In the genomic region with DNA sequence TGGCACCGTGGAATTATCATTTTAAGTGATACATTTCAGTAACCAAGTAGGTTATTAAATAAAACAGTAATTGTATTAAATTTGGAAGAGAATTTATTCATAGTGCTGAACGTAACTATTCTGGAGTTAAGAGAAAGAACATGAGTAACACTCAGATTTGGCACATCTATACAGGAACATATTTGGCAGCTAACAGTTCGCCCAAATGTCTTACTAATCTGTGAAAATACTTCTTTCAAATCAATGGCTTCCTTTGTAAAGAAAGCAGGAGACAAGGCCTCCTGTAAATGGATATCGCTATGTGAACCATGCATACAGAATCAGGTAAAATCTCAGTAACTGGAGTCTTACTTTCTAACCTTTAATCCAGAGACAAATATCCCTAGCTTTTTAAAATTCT, we compare ENCODE assay signal across 15 cellular contexts.
DNase-seq lines count a peak whose midpoint lies in the region; ATAC-seq and TF ChIP-seq lines count a peak whose summit lies in the region.
"Had no signal": no experiment of that assay in that cellular context is flagged by ENCODE, and none has a peak within 500 bp of the region (broad histone marks: within the 10 kb centered on the region; RNA-seq: fewer than 3 reads in every experiment).

No MANE protein-coding gene starts in this region.

- ATAC-seq in HG03135 (IDR thresholded peaks at IDR 0.05; ENCODE audit: unreplicated experiment) (no peak), SK-N-SH treated with all-trans-retinoic acid at 6 μM for 48 hours (no peak)
- ATAC-seq: A549 had no signal

- no peak for TF ChIP-seq CTCF in astrocyte of the spinal cord (IDR thresholded peaks at IDR 0.05; ENCODE audit: low read depth, low read length)
- no peak for TF ChIP-seq CTCF in fibroblast of the aortic adventitia (IDR thresholded peaks at IDR 0.05; ENCODE audit: insufficient read depth, low read length)

- H3K4me2 ChIP-seq in skeletal muscle satellite cell (ENCODE audit: low read length): peak overlapping the region; percentile 13
- H3K4me2 ChIP-seq: A549 had no signal

- no peaks in the 10 kb centered on the region for H3K27me3 ChIP-seq in skeletal muscle satellite cell (ENCODE audit: control insufficient read depth, insufficient read depth, low read length)

- peak overlapping the region; percentile 31 for H3K9ac ChIP-seq in skeletal muscle satellite cell (ENCODE audit: low read depth, low read length)

- H3K4me3 ChIP-seq in astrocyte of the spinal cord (ENCODE audit: low read depth, low read length) (no peak overlapping the region), fibroblast of the aortic adventitia (ENCODE audit: low read depth, low read length) (no peak overlapping the region), skeletal muscle satellite cell (ENCODE audit: low read length) (no peak overlapping the region)
- H3K4me3 ChIP-seq: A549 had no signal

- peaks cover 30% of the 10 kb centered on the region for H3K4me1 ChIP-seq in skeletal muscle satellite cell (ENCODE audit: control insufficient read depth, insufficient read depth, low read length)
- H3K4me1 ChIP-seq: A549 had no signal

- H3K9me3 ChIP-seq in skeletal muscle satellite cell (replicated peaks; ENCODE audit: low read length): no peaks in the 10 kb centered on the region
- H3K9me3 ChIP-seq: A549 had no signal

- DNase-seq in GM03348 (ENCODE audit: low spot score): peak; percentile 61
- DNase-seq in astrocyte of the spinal cord (ENCODE audit: low read depth, low spot score): peak; percentile 54
- peak; percentile 78 for DNase-seq in fibroblast of the aortic adventitia (ENCODE audit: low read depth)
- no peak for DNase-seq in activated gamma-delta T cell treated with Interleukin-2 at 50 U/mL for 16 hours
- no peak for DNase-seq in RPMI8226
- DNase-seq: GF-D8, KG1, NCI-H146, NCI-H2081 treated with DMSO at 0.1 percent for 48 hours, NCI-H524, SHP77 had no signal

- no peaks in the 10 kb centered on the region for H3K36me3 ChIP-seq in skeletal muscle satellite cell (ENCODE audit: insufficient read depth, low read length)

- in situ Hi-C loops in astrocyte of the spinal cord (cut with HindIII; ENCODE audit: low sequenced_read_pairs): no loop called here

TF ChIP-seq in SK-N-SH treated with all-trans-retinoic acid at 6 μM for 48 hours, 23 proteins besides CTCF, POLR2A, EP300 and RAD21:
- TF ChIP-seq OSR1 (CRISPR knock-in tag; IDR thresholded peaks at IDR 0.05): no peak
- TF ChIP-seq, protein P1, sequence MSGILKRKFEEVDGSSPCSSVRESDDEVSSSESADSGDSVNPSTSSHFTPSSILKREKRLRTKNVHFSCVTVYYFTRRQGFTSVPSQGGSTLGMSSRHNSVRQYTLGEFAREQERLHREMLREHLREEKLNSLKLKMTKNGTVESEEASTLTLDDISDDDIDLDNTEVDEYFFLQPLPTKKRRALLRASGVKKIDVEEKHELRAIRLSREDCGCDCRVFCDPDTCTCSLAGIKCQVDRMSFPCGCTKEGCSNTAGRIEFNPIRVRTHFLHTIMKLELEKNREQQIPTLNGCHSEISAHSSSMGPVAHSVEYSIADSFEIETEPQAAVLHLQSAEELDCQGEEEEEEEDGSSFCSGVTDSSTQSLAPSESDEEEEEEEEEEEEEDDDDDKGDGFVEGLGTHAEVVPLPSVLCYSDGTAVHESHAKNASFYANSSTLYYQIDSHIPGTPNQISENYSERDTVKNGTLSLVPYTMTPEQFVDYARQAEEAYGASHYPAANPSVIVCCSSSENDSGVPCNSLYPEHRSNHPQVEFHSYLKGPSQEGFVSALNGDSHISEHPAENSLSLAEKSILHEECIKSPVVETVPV (CRISPR knock-in tag; IDR thresholded peaks at IDR 0.05): no peak
- TF ChIP-seq ZC3H10 (CRISPR knock-in tag; IDR thresholded peaks at IDR 0.05): no peak
- TF ChIP-seq, protein P2, sequence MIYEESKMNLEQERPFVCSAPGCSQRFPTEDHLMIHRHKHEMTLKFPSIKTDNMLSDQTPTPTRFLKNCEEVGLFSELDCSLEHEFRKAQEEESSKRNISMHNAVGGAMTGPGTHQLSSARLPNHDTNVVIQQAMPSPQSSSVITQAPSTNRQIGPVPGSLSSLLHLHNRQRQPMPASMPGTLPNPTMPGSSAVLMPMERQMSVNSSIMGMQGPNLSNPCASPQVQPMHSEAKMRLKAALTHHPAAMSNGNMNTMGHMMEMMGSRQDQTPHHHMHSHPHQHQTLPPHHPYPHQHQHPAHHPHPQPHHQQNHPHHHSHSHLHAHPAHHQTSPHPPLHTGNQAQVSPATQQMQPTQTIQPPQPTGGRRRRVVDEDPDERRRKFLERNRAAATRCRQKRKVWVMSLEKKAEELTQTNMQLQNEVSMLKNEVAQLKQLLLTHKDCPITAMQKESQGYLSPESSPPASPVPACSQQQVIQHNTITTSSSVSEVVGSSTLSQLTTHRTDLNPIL (CRISPR knock-in tag; IDR thresholded peaks at IDR 0.05; ENCODE audit: low read depth): no peak
- no peak for TF ChIP-seq ZNF8 (CRISPR knock-in tag; IDR thresholded peaks at IDR 0.05)
- no peak for TF ChIP-seq ZFP3 (CRISPR knock-in tag; IDR thresholded peaks at IDR 0.05)
- TF ChIP-seq, protein P3, sequence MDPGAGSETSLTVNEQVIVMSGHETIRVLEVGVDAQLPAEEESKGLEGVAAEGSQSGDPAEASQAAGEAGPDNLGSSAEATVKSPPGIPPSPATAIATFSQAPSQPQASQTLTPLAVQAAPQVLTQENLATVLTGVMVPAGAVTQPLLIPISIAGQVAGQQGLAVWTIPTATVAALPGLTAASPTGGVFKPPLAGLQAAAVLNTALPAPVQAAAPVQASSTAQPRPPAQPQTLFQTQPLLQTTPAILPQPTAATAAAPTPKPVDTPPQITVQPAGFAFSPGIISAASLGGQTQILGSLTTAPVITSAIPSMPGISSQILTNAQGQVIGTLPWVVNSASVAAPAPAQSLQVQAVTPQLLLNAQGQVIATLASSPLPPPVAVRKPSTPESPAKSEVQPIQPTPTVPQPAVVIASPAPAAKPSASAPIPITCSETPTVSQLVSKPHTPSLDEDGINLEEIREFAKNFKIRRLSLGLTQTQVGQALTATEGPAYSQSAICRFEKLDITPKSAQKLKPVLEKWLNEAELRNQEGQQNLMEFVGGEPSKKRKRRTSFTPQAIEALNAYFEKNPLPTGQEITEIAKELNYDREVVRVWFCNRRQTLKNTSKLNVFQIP (CRISPR knock-in tag; IDR thresholded peaks at IDR 0.05; ENCODE audit: borderline replicate concordance, low read depth): no peak
- TF ChIP-seq GLIS3 (CRISPR knock-in tag; IDR thresholded peaks at IDR 0.05): no peak
- TF ChIP-seq BACH2 (CRISPR knock-in tag; IDR thresholded peaks at IDR 0.05; ENCODE audit: borderline replicate concordance): no peak
- TF ChIP-seq, protein P4, sequence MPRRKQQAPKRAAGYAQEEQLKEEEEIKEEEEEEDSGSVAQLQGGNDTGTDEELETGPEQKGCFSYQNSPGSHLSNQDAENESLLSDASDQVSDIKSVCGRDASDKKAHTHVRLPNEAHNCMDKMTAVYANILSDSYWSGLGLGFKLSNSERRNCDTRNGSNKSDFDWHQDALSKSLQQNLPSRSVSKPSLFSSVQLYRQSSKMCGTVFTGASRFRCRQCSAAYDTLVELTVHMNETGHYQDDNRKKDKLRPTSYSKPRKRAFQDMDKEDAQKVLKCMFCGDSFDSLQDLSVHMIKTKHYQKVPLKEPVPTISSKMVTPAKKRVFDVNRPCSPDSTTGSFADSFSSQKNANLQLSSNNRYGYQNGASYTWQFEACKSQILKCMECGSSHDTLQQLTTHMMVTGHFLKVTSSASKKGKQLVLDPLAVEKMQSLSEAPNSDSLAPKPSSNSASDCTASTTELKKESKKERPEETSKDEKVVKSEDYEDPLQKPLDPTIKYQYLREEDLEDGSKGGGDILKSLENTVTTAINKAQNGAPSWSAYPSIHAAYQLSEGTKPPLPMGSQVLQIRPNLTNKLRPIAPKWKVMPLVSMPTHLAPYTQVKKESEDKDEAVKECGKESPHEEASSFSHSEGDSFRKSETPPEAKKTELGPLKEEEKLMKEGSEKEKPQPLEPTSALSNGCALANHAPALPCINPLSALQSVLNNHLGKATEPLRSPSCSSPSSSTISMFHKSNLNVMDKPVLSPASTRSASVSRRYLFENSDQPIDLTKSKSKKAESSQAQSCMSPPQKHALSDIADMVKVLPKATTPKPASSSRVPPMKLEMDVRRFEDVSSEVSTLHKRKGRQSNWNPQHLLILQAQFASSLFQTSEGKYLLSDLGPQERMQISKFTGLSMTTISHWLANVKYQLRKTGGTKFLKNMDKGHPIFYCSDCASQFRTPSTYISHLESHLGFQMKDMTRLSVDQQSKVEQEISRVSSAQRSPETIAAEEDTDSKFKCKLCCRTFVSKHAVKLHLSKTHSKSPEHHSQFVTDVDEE (CRISPR knock-in tag; IDR thresholded peaks at IDR 0.05): no peak
- TF ChIP-seq CSDC2 (CRISPR knock-in tag; IDR thresholded peaks at IDR 0.05): no peak

Comparison
In these comparisons a context has a peak if more than half of its experiments do, and no peak if none do; other contexts are left out.
1. DNase-seq: peak in GM03348 (single experiment), astrocyte of the spinal cord (single experiment) and fibroblast of the aortic adventitia (single experiment); none in activated gamma-delta T cell treated with Interleukin-2 at 50 U/mL for 16 hours (single experiment) and RPMI8226 (single experiment).